Comparison of ENCODE assay signal across 10 cellular contexts in the genomic region with DNA sequence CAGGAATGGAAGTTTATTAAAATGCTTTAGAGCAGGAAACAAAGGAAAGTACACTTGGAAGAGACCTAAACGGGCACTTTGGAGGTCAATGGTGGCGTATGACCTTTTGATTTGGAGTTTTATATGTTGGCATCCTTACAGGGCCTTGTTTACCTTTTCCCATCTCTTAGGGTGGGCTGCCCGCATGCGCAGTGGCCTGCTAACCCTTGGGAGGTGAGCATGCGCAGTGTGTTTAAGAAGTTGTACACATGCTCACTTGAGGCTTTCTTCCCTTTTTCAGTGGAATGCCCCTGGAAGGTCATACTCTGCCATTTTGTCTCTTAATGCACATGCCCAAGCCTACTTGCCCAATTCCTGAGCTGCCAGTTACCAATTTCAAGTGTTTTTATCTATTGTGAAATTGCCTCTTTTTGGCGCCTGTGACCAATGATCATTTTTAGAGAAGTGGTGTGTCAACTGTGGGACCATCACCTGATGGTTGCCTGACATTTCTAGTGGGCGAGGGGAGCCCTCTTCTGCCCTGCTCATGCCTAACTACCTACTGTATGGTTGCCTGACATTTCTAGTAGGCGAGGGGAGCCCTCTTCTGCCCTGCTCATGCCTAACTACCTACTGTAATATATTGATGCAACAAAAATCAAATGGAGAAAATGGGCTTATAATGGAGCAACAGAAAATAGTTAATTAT.
DNase-seq lines count a peak whose midpoint lies in the region; ATAC-seq and TF ChIP-seq lines count a peak whose summit lies in the region.
"Had no signal": no experiment of that assay in that cellular context is flagged by ENCODE, and none has a peak within 500 bp of the region (broad histone marks: within the 10 kb centered on the region; RNA-seq: fewer than 3 reads in every experiment).

No MANE protein-coding gene starts in this region.

- no peak overlapping the region for H3K27ac ChIP-seq in psoas muscle

- H3K4me1 ChIP-seq in psoas muscle = no peaks in the 10 kb centered on the region

- 91 to 93% (median 91%) methylated on average over 8 of the region's 8 CpGs for whole genome bisulfite sequencing in psoas muscle, 3 donors

- intact Hi-C loops in psoas muscle (cut with DNase I) = loop anchor here in 1 of 2 donors (5.0 kb wide), 1 partner anchor 233 kb away; no protein-coding TSS in a partner anchor

- H3K27me3 ChIP-seq in psoas muscle (ENCODE audit: insufficient read depth in 3 of 3, low read length in 2 of 3) = no peaks in the 10 kb centered on the region

- no peaks in the 10 kb centered on the region for H3K9me3 ChIP-seq in psoas muscle

- DNase-seq in DMS 273 (lab: John Stamatoyannopoulos, UW; ENCODE audit: unreplicated experiment) = peak; percentile 44
- no peak for DNase-seq in DMS 273 treated with DMSO at 0.1 percent for 48 hours (lab: John Stamatoyannopoulos, UW)
- DNase-seq in NCI-H1092 treated with DMSO at 0.1 percent for 48 hours (lab: John Stamatoyannopoulos, UW) = peak; percentile 47
- peak; percentile 36 for DNase-seq in choroid plexus epithelial cell (ENCODE audit: low read depth)
- DNase-seq in psoas muscle = no peak
- no peak for DNase-seq in HUDEP-2 (lab: John Stamatoyannopoulos, UW; ENCODE audit: unreplicated experiment in 76 of 76)
- DNase-seq: 8988T had no signal

- peak; percentile 45 for TF ChIP-seq CTCF in choroid plexus epithelial cell (conservative IDR thresholded peaks at IDR 0.05; ENCODE audit: low read depth, low read length)
- peak; percentile 10 for TF ChIP-seq CTCF in psoas muscle (IDR thresholded peaks at IDR 0.05)

- ATAC-seq in psoas muscle (no peak), GM21528 (IDR thresholded peaks at IDR 0.05; ENCODE audit: low FRiP score, unreplicated experiment) (no peak), GM18867 (IDR thresholded peaks at IDR 0.05; ENCODE audit: unreplicated experiment) (no peak)

- H3K36me3 ChIP-seq in psoas muscle (ENCODE audit: insufficient read depth in 1 of 2, low read depth in 1 of 2) = no peaks in the 10 kb centered on the region

- no peak overlapping the region for H3K4me3 ChIP-seq in choroid plexus epithelial cell (ENCODE audit: low read depth, low read length)
- no peak overlapping the region for H3K4me3 ChIP-seq in psoas muscle
- H3K4me3 ChIP-seq: lung had no signal

Comparison
In these comparisons a context has a peak if more than half of its experiments do, and no peak if none do; other contexts are left out.
1. DNase-seq: peak in DMS 273 (single experiment), NCI-H1092 treated with DMSO at 0.1 percent for 48 hours (single experiment) and choroid plexus epithelial cell (single experiment); none in DMS 273 treated with DMSO at 0.1 percent for 48 hours (single experiment), psoas muscle (0 of 2) and HUDEP-2 (0 of 76).